Comparison of ENCODE assay signal across 1 cellular context in the genomic region with DNA sequence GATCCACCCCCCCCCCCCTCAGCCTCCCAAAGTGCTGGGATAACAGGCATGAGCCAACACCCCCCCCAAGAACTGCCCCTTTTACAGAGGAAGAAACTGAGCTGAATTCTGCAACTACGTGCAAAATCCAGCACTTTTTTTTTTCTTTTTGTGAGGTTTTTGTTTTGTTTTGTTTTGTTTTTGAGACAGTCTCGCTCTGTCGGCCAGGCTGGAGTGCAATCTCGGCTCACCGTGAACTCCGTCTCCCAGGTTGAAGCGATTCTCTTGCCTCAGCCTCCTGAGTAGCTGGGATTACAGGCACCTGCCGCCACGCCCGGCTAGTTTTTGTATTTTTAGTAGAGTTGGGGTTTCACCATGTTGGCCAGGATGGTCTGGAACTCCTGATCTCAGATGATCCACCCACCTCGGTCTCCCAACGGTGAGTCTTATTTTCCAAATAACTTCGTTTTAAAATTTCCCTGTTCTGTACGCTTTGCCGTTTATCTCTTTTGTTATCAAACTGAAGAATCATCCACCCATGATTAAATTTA.
A peak's percentile ranks its signal among the peaks of the same experiment; 100 is the strongest.
TF ChIP-seq lines count a peak whose summit lies in the region.

No MANE protein-coding gene starts in this region.

TF ChIP-seq in GM12878, 131 proteins besides CTCF, POLR2A, EP300 and RAD21 (continued from another document):
- TF ChIP-seq EED (IDR thresholded peaks at IDR 0.05; ENCODE audit: low read depth) = peak; percentile 3; the same call in 1 of the 2 replicates
